In genomic region chr7:80774843-80775242, GRCh38 we compare ENCODE assay signal across 25 cellular contexts.
DNase-seq lines count a peak whose midpoint lies in the region; ATAC-seq, FAIRE-seq and TF ChIP-seq lines count a peak whose summit lies in the region.
"Had no signal": no experiment of that assay in that cellular context is flagged by ENCODE, and none has a peak within 500 bp of the region (broad histone marks: within the 10 kb centered on the region; RNA-seq: fewer than 3 reads in every experiment).

No MANE protein-coding gene starts in this region.

- POLR2A ChIA-PET in A549 (lab: Yijun Ruan, JAX) = no interaction called here

- intact Hi-C loops in esophagus muscularis mucosa (cut with DNase I) = no loop called here

- H3K79me2 ChIP-seq in MM.1S (ENCODE audit: low read length) = no peaks in the 10 kb centered on the region

- ATAC-seq in A549 = no peak
- no peak for ATAC-seq in GM19351 (IDR thresholded peaks at IDR 0.05; ENCODE audit: unreplicated experiment)
- ATAC-seq: CD8-positive, alpha-beta T cell; GM12878; GM23338 had no signal

- H3K9me2 ChIP-seq in MM.1S (replicated peaks; ENCODE audit: insufficient read depth, low read length) = no peaks in the 10 kb centered on the region

- H3F3A ChIP-seq in MM.1S (ENCODE audit: insufficient read depth, low read length) = peaks cover 9% of the 10 kb centered on the region

- peak overlapping the region; percentile 27 to 45; a peak in 1 of 6 replicates for H3K27ac ChIP-seq in A549
- no peak overlapping the region; the same call in 1 of the 2 replicates for H3K27ac ChIP-seq in MM.1S (ENCODE audit: low read length)
- peak overlapping the region; percentile 1 to 79 (median 26) for H3K27ac ChIP-seq in esophagus muscularis mucosa (replicated peaks in 1 of 4)
- H3K27ac ChIP-seq: C4-2B, SK-N-MC had no signal

- H3K4me2 ChIP-seq in A549 = no peak overlapping the region
- H3K4me2 ChIP-seq in MM.1S (ENCODE audit: low read depth, low read length) = peak overlapping the region; percentile 38
- H3K4me2 ChIP-seq: GM23338 had no signal

- 95% methylated on average over 1 of the region's 1 CpG for WGBS in A549 (ENCODE audit: missing lambda C conversion rate)
- WGBS in esophagus muscularis mucosa = 80% methylated on average over 1 of the region's 1 CpG

- peaks cover 40% of the 10 kb centered on the region for H3K4me1 Mint-ChIP-seq in progenitor cell of endocrine pancreas (ENCODE audit: low read depth)
- H3K4me1 Mint-ChIP-seq: B cell had no signal

- peaks cover 86% of the 10 kb centered on the region for H3K4me1 ChIP-seq in A549
- peaks cover 64% of the 10 kb centered on the region for H3K4me1 ChIP-seq in MM.1S (ENCODE audit: low read length)
- peaks cover 20 to 77% (median 64%) of the 10 kb centered on the region in 4 donors for H3K4me1 ChIP-seq in esophagus muscularis mucosa

- no peak for FAIRE-seq in A549 (lab: Jason Lieb, UNC)
- FAIRE-seq: GM12878 had no signal

- no peaks in the 10 kb centered on the region for H3K27me3 Mint-ChIP-seq in progenitor cell of endocrine pancreas
- H3K27me3 Mint-ChIP-seq: B cell had no signal

- TF ChIP-seq POLR2A in A549 (IDR thresholded peaks at IDR 0.05; ENCODE audit: low read length) (no peak), esophagus muscularis mucosa (IDR thresholded peaks at IDR 0.05; ENCODE audit: low read depth) (no peak)

- H3K4me3 Mint-ChIP-seq in progenitor cell of endocrine pancreas (ENCODE audit: low read depth) = peak overlapping the region; percentile 15
- H3K4me3 Mint-ChIP-seq: B cell; CD8-positive, alpha-beta T cell; GM23338; H9 had no signal

- H3K9me3 Mint-ChIP-seq in progenitor cell of endocrine pancreas (ENCODE audit: low read depth) = no peaks in the 10 kb centered on the region
- H3K9me3 Mint-ChIP-seq: CD8-positive, alpha-beta T cell; GM23338; H9 had no signal

- H3K27me3 ChIP-seq in MM.1S (replicated peaks; ENCODE audit: insufficient read depth, low read length) = no peaks in the 10 kb centered on the region
- H3K27me3 ChIP-seq in esophagus muscularis mucosa = no peaks in the 10 kb centered on the region

- H3K9me3 ChIP-seq in A549 (no peaks in the 10 kb centered on the region), MM.1S (replicated peaks; ENCODE audit: insufficient read depth, low read length) (no peaks in the 10 kb centered on the region), esophagus muscularis mucosa (no peaks in the 10 kb centered on the region)
- H3K9me3 ChIP-seq: Caco-2 had no signal

- CTCF ChIA-PET in A549 (lab: Yijun Ruan, JAX) = no interaction called here

- H3K4me3 ChIP-seq in A549 (no peak overlapping the region), MM.1S (ENCODE audit: low read length) (no peak overlapping the region), esophagus muscularis mucosa (no peak overlapping the region)
- H3K4me3 ChIP-seq: GM12878, GM23338, SK-N-MC had no signal

- H3K27ac Mint-ChIP-seq in progenitor cell of endocrine pancreas = peak overlapping the region; percentile 76
- H3K27ac Mint-ChIP-seq: B cell; CD8-positive, alpha-beta T cell; GM23338; H9 had no signal

- no peaks in the 10 kb centered on the region for H4K20me1 ChIP-seq in MM.1S (ENCODE audit: insufficient read depth, low read length)

- DNase-seq in A549 (ENCODE audit: low read depth in 1 of 2, low spot score in 1 of 2) (no peak), MM.1S (no peak), esophagus muscularis mucosa (ENCODE audit: extremely low spot score) (no peak), progenitor cell of endocrine pancreas (ENCODE audit: low spot score, unreplicated experiment) (no peak), cortex of kidney (lab: John Stamatoyannopoulos, UW) (no peak), NCI-H1417 treated with DMSO at 0.1 percent for 48 hours (lab: John Stamatoyannopoulos, UW) (no peak)
- DNase-seq: Caco-2; CD8-positive, alpha-beta T cell; DMS79; EL; GDM1; H9; KBM-7; NCI-H1048; NCI-H1417; NCI-H1694 treated with DMSO at 0.1 percent for 48 hours; NCI-H2081; NCI-H2227 treated with DMSO at 0.1 percent for 48 hours; SIG-M5 had no signal

- H2AFZ ChIP-seq in MM.1S (ENCODE audit: low read length) = no peak overlapping the region
- H2AFZ ChIP-seq: GM23338 had no signal

- peaks cover 22% of the 10 kb centered on the region for H3K36me3 Mint-ChIP-seq in progenitor cell of endocrine pancreas (ENCODE audit: insufficient read depth)
- H3K36me3 Mint-ChIP-seq: CD8-positive, alpha-beta T cell had no signal

- TF ChIP-seq EP300 in A549 (IDR thresholded peaks at IDR 0.05) = no peak
- TF ChIP-seq EP300 in esophagus muscularis mucosa (IDR thresholded peaks at IDR 0.05) = no peak

- no peak for TF ChIP-seq RAD21 in A549 (conservative IDR thresholded peaks at IDR 0.05 in 1 of 2, IDR thresholded peaks at IDR 0.05 in 1 of 2)

- H3K36me3 ChIP-seq in MM.1S (replicated peaks; ENCODE audit: insufficient read depth, low read length) (no peaks in the 10 kb centered on the region), esophagus muscularis mucosa (no peaks in the 10 kb centered on the region)

- TF ChIP-seq CTCF in A549 (IDR thresholded peaks at IDR 0.05) = no peak
- no peak for TF ChIP-seq CTCF in MM.1S (IDR thresholded peaks at IDR 0.05; ENCODE audit: low read length)
- TF ChIP-seq CTCF in esophagus muscularis mucosa (IDR thresholded peaks at IDR 0.05) = no peak
- no peak for TF ChIP-seq CTCF in progenitor cell of endocrine pancreas (IDR thresholded peaks at IDR 0.05; ENCODE audit: unreplicated experiment)

- H3K9ac ChIP-seq in MM.1S (ENCODE audit: low read length) = no peak overlapping the region

TF ChIP-seq in A549, 52 proteins besides CTCF, POLR2A, EP300 and RAD21:
- TF ChIP-seq, protein P1, sequence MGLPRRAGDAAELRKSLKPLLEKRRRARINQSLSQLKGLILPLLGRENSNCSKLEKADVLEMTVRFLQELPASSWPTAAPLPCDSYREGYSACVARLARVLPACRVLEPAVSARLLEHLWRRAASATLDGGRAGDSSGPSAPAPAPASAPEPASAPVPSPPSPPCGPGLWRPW (IDR thresholded peaks at IDR 0.05) = no peak
- no peak for TF ChIP-seq MAFK (IDR thresholded peaks at IDR 0.05; ENCODE audit: partially characterized antibody)
- no peak for TF ChIP-seq MAX (IDR thresholded peaks at IDR 0.05)
- TF ChIP-seq MAZ (IDR thresholded peaks at IDR 0.05; ENCODE audit: borderline replicate concordance, low read depth, low read length) = no peak
- no peak for TF ChIP-seq HOXA7 (CRISPR knock-in tag; IDR thresholded peaks at IDR 0.05)
- no peak for TF ChIP-seq HOXB13 (CRISPR knock-in tag; IDR thresholded peaks at IDR 0.05; ENCODE audit: low read depth)
- TF ChIP-seq NR3C1 (IDR thresholded peaks at IDR 0.05) = no peak
- TF ChIP-seq KDM1A (IDR thresholded peaks at IDR 0.05; ENCODE audit: low read depth) = no peak
- TF ChIP-seq FOSL2 (IDR thresholded peaks at IDR 0.05) = no peak
- TF ChIP-seq FOSL2 (CRISPR knock-in tag; IDR thresholded peaks at IDR 0.05) = no peak
- no peak for TF ChIP-seq ZNF302 (CRISPR knock-in tag; IDR thresholded peaks at IDR 0.05)
- no peak for TF ChIP-seq NPAS2 (CRISPR knock-in tag; IDR thresholded peaks at IDR 0.05; ENCODE audit: borderline replicate concordance)
- TF ChIP-seq BCL3 (IDR thresholded peaks at IDR 0.05) = no peak
- TF ChIP-seq HMGXB4 (CRISPR knock-in tag; IDR thresholded peaks at IDR 0.05; ENCODE audit: borderline replicate concordance) = no peak
- TF ChIP-seq EHF (CRISPR knock-in tag; IDR thresholded peaks at IDR 0.05) = no peak
